Comparison of ENCODE assay signal across 37 cellular contexts in the genomic region with DNA sequence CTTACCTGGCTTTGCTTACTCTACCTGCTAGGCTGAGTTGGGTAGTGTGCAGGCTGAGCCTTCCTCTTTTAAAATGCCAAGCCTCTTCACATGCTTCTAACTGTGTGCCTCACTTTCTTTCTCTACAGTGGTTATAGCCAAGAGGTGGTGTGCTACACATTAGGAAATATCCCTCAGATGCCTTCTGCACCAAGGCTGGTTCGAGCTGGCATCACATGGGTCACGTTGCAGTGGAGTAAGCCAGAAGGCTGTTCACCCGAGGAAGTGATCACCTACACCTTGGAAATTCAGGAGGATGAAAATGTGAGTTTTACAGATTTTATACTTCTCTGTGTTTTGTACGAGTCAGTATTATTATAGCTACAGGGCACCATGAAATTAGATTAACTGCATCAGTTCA.
"Had no signal": no experiment of that assay in that cellular context is flagged by ENCODE, and none has a peak within 500 bp of the region (broad histone marks: within the 10 kb centered on the region; RNA-seq: fewer than 3 reads in every experiment).

No MANE protein-coding gene starts in this region.

- H3K9me3 Mint-ChIP-seq: activated B cell treated with CpG ODN at 0.5 μM for 24 hours; activated CD8-positive, alpha-beta T cell treated with anti-CD3 and anti-CD28 coated beads for 36 hours; activated naive CD4-positive, alpha-beta T cell treated with anti-CD3 and anti-CD28 coated beads for 36 hours; activated naive CD4-positive, alpha-beta T cell treated with anti-CD3 and anti-CD28 coated beads, Interleukin-2, amount 50 U/mL, for 24 hours; activated naive CD8-positive, alpha-beta T cell treated with anti-CD3 and anti-CD28 coated beads for 36 hours; activated naive CD8-positive, alpha-beta T cell treated with anti-CD3 and anti-CD28 coated beads, Interleukin-2, amount 50 U/mL, for 24 hours; activated T-helper 1 cell treated with anti-CD3 and anti-CD28 coated beads, Interleukin-12 subunit alpha, Interleukin-12 subunit beta, Interleukin-2, Interleukin-4 antibody, amounts not matched to agents 30 ng/mL and 10 ng/mL and 1 ng/mL, durations not matched to agents 14 hours and 24 hours and 36 hours; activated T-helper 2 cell treated with anti-CD3 and anti-CD28 coated beads, Interferon-gamma antibody, Interleukin-2, Interleukin-4, amounts not matched to agents 10 μg/mL and 5 μg/mL and 100 μg/mL, durations not matched to agents 14 hours and 24 hours and 36 hours; T-helper 2 cell treated with Interferon-gamma antibody and Interleukin-4, amounts not matched to agents 5 μg/mL and 100 μg/mL, for 36 hours had no signal

- H3K27me3 ChIP-seq: adrenal gland, body of pancreas, esophagus squamous epithelium, gastroesophageal sphincter had no signal

- H3K27ac Mint-ChIP-seq: activated B cell treated with CpG ODN at 0.5 μM for 24 hours; activated CD8-positive, alpha-beta memory T cell treated with anti-CD3 and anti-CD28 coated beads, Interleukin-2, amount 10 ng/mL, durations not matched to agents 7 days and 5 days; activated CD8-positive, alpha-beta T cell treated with anti-CD3 and anti-CD28 coated beads for 36 hours; activated naive CD4-positive, alpha-beta T cell treated with anti-CD3 and anti-CD28 coated beads for 36 hours; activated naive CD4-positive, alpha-beta T cell treated with anti-CD3 and anti-CD28 coated beads, Interleukin-2, amount 50 U/mL, for 24 hours; activated naive CD8-positive, alpha-beta T cell treated with anti-CD3 and anti-CD28 coated beads for 36 hours; activated naive CD8-positive, alpha-beta T cell treated with anti-CD3 and anti-CD28 coated beads, Interleukin-2, amount 50 U/mL, for 24 hours; activated T-helper 1 cell treated with anti-CD3 and anti-CD28 coated beads, Interleukin-12 subunit alpha, Interleukin-12 subunit beta, Interleukin-2, Interleukin-4 antibody, amounts not matched to agents 30 ng/mL and 10 ng/mL and 1 ng/mL, durations not matched to agents 14 hours and 24 hours and 36 hours; activated T-helper 2 cell treated with anti-CD3 and anti-CD28 coated beads, Interferon-gamma antibody, Interleukin-2, Interleukin-4, amounts not matched to agents 10 μg/mL and 5 μg/mL and 100 μg/mL, durations not matched to agents 14 hours and 24 hours and 36 hours; T-helper 17 cell; T-helper 2 cell treated with Interferon-gamma antibody and Interleukin-4, amounts not matched to agents 5 μg/mL and 100 μg/mL, for 36 hours had no signal

- H3K4me3 Mint-ChIP-seq: activated B cell treated with CpG ODN at 0.5 μM for 24 hours; activated CD8-positive, alpha-beta memory T cell treated with anti-CD3 and anti-CD28 coated beads, Interleukin-2, amount 10 ng/mL, durations not matched to agents 7 days and 5 days; activated CD8-positive, alpha-beta T cell treated with anti-CD3 and anti-CD28 coated beads for 36 hours; activated naive CD4-positive, alpha-beta T cell treated with anti-CD3 and anti-CD28 coated beads for 36 hours; activated naive CD4-positive, alpha-beta T cell treated with anti-CD3 and anti-CD28 coated beads, Interleukin-2, amount 50 U/mL, for 24 hours; activated naive CD8-positive, alpha-beta T cell treated with anti-CD3 and anti-CD28 coated beads for 36 hours; activated naive CD8-positive, alpha-beta T cell treated with anti-CD3 and anti-CD28 coated beads, Interleukin-2, amount 50 U/mL, for 24 hours; activated T-helper 1 cell treated with anti-CD3 and anti-CD28 coated beads, Interleukin-12 subunit alpha, Interleukin-12 subunit beta, Interleukin-2, Interleukin-4 antibody, amounts not matched to agents 30 ng/mL and 10 ng/mL and 1 ng/mL, durations not matched to agents 14 hours and 24 hours and 36 hours; T-helper 17 cell; T-helper 2 cell treated with Interferon-gamma antibody and Interleukin-4, amounts not matched to agents 5 μg/mL and 100 μg/mL, for 36 hours had no signal

- FAIRE-seq: colon, endometrium, endothelial cell of umbilical vein had no signal

- H3K4me1 ChIP-seq: body of pancreas had no signal

- H3K4me3 ChIP-seq: adrenal gland, body of pancreas, esophagus squamous epithelium, gastroesophageal sphincter had no signal

- H3K4me1 Mint-ChIP-seq: activated B cell treated with CpG ODN at 0.5 μM for 24 hours had no signal

- DNase-seq: activated B cell treated with CpG ODN at 0.5 μM for 24 hours; activated CD4-positive, alpha-beta T cell treated with anti-CD3 and anti-CD28 coated beads for 48 hours; activated CD4-positive, alpha-beta T cell treated with anti-CD3 and anti-CD28 coated beads, Interleukin-2, amount 50 U/mL, for 1 hour; activated CD4-positive, alpha-beta T cell treated with anti-CD3 and anti-CD28 coated beads, Interleukin-2, amount 50 U/mL, for 48 hours; activated CD8-positive, alpha-beta memory T cell treated with anti-CD3 and anti-CD28 coated beads, Interleukin-2, amount 10 ng/mL, durations not matched to agents 7 days and 5 days; activated CD8-positive, alpha-beta memory T cell treated with anti-CD3 and anti-CD28 coated beads, Interleukin-2, amount 50 U/mL, for 4 hours; activated CD8-positive, alpha-beta T cell treated with anti-CD3 and anti-CD28 coated beads for 36 hours; activated effector memory CD4-positive, alpha-beta T cell treated with anti-CD3 and anti-CD28 coated beads, Interleukin-2, amount 50 U/mL, for 16 hours; activated naive CD4-positive, alpha-beta T cell treated with anti-CD3 and anti-CD28 coated beads for 36 hours; activated naive CD8-positive, alpha-beta T cell treated with anti-CD3 and anti-CD28 coated beads for 36 hours; activated naive CD8-positive, alpha-beta T cell treated with anti-CD3 and anti-CD28 coated beads, Interleukin-2, amount 50 U/mL, for 24 hours; activated T-cell treated with anti-CD3 and anti-CD28 coated beads, Interleukin-2, amount 50 U/mL, for 1 hour; activated T-cell treated with anti-CD3 and anti-CD28 coated beads, Interleukin-2, amount 50 U/mL, for 48 hours; adrenal gland; amygdala; aorta; body of pancreas; caudate nucleus; cortex of kidney; dermis blood vessel endothelial cell; effector CD4-positive, alpha-beta T cell; esophagus squamous epithelium; foreskin melanocyte; T-helper 1 cell; T-helper 17 cell; T1000; WERI-Rb-1 had no signal

- H3K9me3 ChIP-seq: adrenal gland, body of pancreas, esophagus squamous epithelium, gastroesophageal sphincter had no signal

- ATAC-seq: activated CD4-positive, CD25-positive, alpha-beta regulatory T cell treated with anti-CD3 and anti-CD28 coated beads, Interleukin-2, amount 50 U/mL, for 24 hours; activated CD8-positive, alpha-beta memory T cell treated with anti-CD3 and anti-CD28 coated beads, Interleukin-2, amount 10 ng/mL, durations not matched to agents 7 days and 5 days; activated CD8-positive, alpha-beta T cell treated with anti-CD3 and anti-CD28 coated beads for 36 hours; activated naive CD8-positive, alpha-beta T cell treated with anti-CD3 and anti-CD28 coated beads, Interleukin-2, amount 50 U/mL, for 24 hours; body of pancreas; gastroesophageal sphincter; T-helper 17 cell had no signal

- H3K27ac ChIP-seq: adrenal gland, body of pancreas, epithelial cell of prostate, esophagus squamous epithelium, gastroesophageal sphincter, WERI-Rb-1 had no signal

- H3K36me3 ChIP-seq: WERI-Rb-1 had no signal

- H3K27me3 Mint-ChIP-seq: activated B cell treated with CpG ODN at 0.5 μM for 24 hours; activated CD8-positive, alpha-beta memory T cell treated with anti-CD3 and anti-CD28 coated beads, Interleukin-2, amount 10 ng/mL, durations not matched to agents 7 days and 5 days; activated CD8-positive, alpha-beta T cell treated with anti-CD3 and anti-CD28 coated beads for 36 hours; activated naive CD4-positive, alpha-beta T cell treated with anti-CD3 and anti-CD28 coated beads, Interleukin-2, amount 50 U/mL, for 24 hours; activated naive CD8-positive, alpha-beta T cell treated with anti-CD3 and anti-CD28 coated beads for 36 hours; activated naive CD8-positive, alpha-beta T cell treated with anti-CD3 and anti-CD28 coated beads, Interleukin-2, amount 50 U/mL, for 24 hours; T-helper 17 cell had no signal
